ENCODE assay signal across 1 cellular context in genomic region chr12:6384499-6385436, GRCh38.
TF ChIP-seq lines count a peak whose summit lies in the region.

No MANE protein-coding gene starts in this region.

TF ChIP-seq in HepG2, 621 proteins besides CTCF, POLR2A, EP300 and RAD21 (continued from another document and continues in another):
- TF ChIP-seq CSRNP1 (CRISPR knock-in tag; IDR thresholded peaks at IDR 0.05) (0 out of 2 replicates have a peak, but pooled peaks have one; percentile 16), ZNF746 (CRISPR knock-in tag; IDR thresholded peaks at IDR 0.05) (0 out of 2 replicates have a peak, but pooled peaks have one; percentile 18), DNMT3B (CRISPR knock-in tag; conservative IDR thresholded peaks at IDR 0.05) (0 out of 2 replicates have a peak, but pooled peaks have one; percentile 40), ZNF569 (CRISPR knock-in tag; IDR thresholded peaks at IDR 0.05; ENCODE audit: borderline replicate concordance) (no peak), ZNF670 (CRISPR knock-in tag; IDR thresholded peaks at IDR 0.05; ENCODE audit: borderline replicate concordance) (peak; percentile 19; the same call in 1 of the 2 replicates), FOXA1 (IDR thresholded peaks at IDR 0.05) (no peak), FOXA1 (CRISPR knock-in tag; IDR thresholded peaks at IDR 0.05) (peak; percentile 22; the same call in 1 of the 2 replicates), NR2F6 (IDR thresholded peaks at IDR 0.05) (peak; percentile 38; the same call in 1 of the 2 replicates), NR2F6 (CRISPR knock-in tag; IDR thresholded peaks at IDR 0.05) (peak; percentile 61), NFKBIZ (CRISPR knock-in tag; IDR thresholded peaks at IDR 0.05) (no peak), RXRA (CRISPR knock-in tag; IDR thresholded peaks at IDR 0.05) (no peak), SP4 (CRISPR knock-in tag; IDR thresholded peaks at IDR 0.05) (no peak), HOXA3 (CRISPR knock-in tag; IDR thresholded peaks at IDR 0.05) (peak; percentile 32; the same call in 1 of the 2 replicates), GMEB1 (CRISPR knock-in tag; IDR thresholded peaks at IDR 0.05; ENCODE audit: borderline replicate concordance) (no peak; the same call in 1 of the 2 replicates), ZNF562 (CRISPR knock-in tag; IDR thresholded peaks at IDR 0.05; ENCODE audit: borderline replicate concordance) (no peak), TMF1 (CRISPR knock-in tag; IDR thresholded peaks at IDR 0.05; ENCODE audit: low read depth) (no peak), ZNF776 (CRISPR knock-in tag; IDR thresholded peaks at IDR 0.05) (peak; percentile 46; the same call in 1 of the 2 replicates), MAX (IDR thresholded peaks at IDR 0.05) (0 out of 2 replicates have a peak, but pooled peaks have one; percentile 11), ZNF20 (CRISPR knock-in tag; IDR thresholded peaks at IDR 0.05) (peak; percentile 12; the same call in 1 of the 2 replicates), AGO2 (optimal IDR thresholded peaks at IDR 0.05; ENCODE audit: low read depth, low read length) (peak; percentile 47), POGZ (CRISPR knock-in tag; IDR thresholded peaks at IDR 0.05) (0 out of 2 replicates have a peak, but pooled peaks have one; percentile 15), SSRP1 (CRISPR knock-in tag; IDR thresholded peaks at IDR 0.05) (0 out of 2 replicates have a peak, but pooled peaks have one; percentile 27), ZNF468 (CRISPR knock-in tag; IDR thresholded peaks at IDR 0.05) (0 out of 2 replicates have a peak, but pooled peaks have one; percentile 16), ZNF781 (CRISPR knock-in tag; IDR thresholded peaks at IDR 0.05; ENCODE audit: borderline replicate concordance, not compliant biosample characterization) (peak; percentile 27), ONECUT2 (CRISPR knock-in tag; IDR thresholded peaks at IDR 0.05) (0 out of 2 replicates have a peak, but pooled peaks have one; percentile 18), DNMT1 (CRISPR knock-in tag; IDR thresholded peaks at IDR 0.05) (no peak), ZBTB25 (CRISPR knock-in tag; IDR thresholded peaks at IDR 0.05) (no peak), ZNF235 (CRISPR knock-in tag; IDR thresholded peaks at IDR 0.05; ENCODE audit: borderline replicate concordance) (0 out of 2 replicates have a peak, but pooled peaks have one; percentile 71), FOXA3 (CRISPR knock-in tag; IDR thresholded peaks at IDR 0.05) (0 out of 2 replicates have a peak, but pooled peaks have one; percentile 27), NR0B2 (CRISPR knock-in tag; IDR thresholded peaks at IDR 0.05) (peak; percentile 0; the same call in 1 of the 2 replicates), RORA (CRISPR knock-in tag; IDR thresholded peaks at IDR 0.05) (no peak), TARDBP (CRISPR knock-in tag; IDR thresholded peaks at IDR 0.05) (no peak), ZNF770 (CRISPR knock-in tag; IDR thresholded peaks at IDR 0.05) (peak; percentile 48; the same call in 1 of the 2 replicates), ATF5 (CRISPR knock-in tag; IDR thresholded peaks at IDR 0.05; ENCODE audit: low read depth) (no peak), TIGD3 (CRISPR knock-in tag; IDR thresholded peaks at IDR 0.05; ENCODE audit: borderline replicate concordance) (peak; percentile 20; the same call in 1 of the 2 replicates), RELA (CRISPR knock-in tag; IDR thresholded peaks at IDR 0.05) (no peak), ZNF329 (CRISPR knock-in tag; IDR thresholded peaks at IDR 0.05; ENCODE audit: low read depth) (no peak), ZNF597 (CRISPR knock-in tag; IDR thresholded peaks at IDR 0.05) (0 out of 2 replicates have a peak, but pooled peaks have one; percentile 38), ZXDC (CRISPR knock-in tag; IDR thresholded peaks at IDR 0.05) (0 out of 2 replicates have a peak, but pooled peaks have one; percentile 9), TGIF2 (CRISPR knock-in tag; IDR thresholded peaks at IDR 0.05) (peak; percentile 52; the same call in 1 of the 2 replicates), SCMH1 (CRISPR knock-in tag; IDR thresholded peaks at IDR 0.05; ENCODE audit: borderline replicate concordance) (no peak), ZBTB37 (CRISPR knock-in tag; IDR thresholded peaks at IDR 0.05) (0 out of 2 replicates have a peak, but pooled peaks have one; percentile 29)
